Comparison of ENCODE assay signal across 10 cellular contexts in genomic region chr4:151324124-151324448, GRCh38. TPM values are rescaled to one million over a fixed set of nuclear protein-coding genes. Genes with fewer than 3 reads are reported as not detected.
DNase-seq lines count a peak whose midpoint lies in the region; ATAC-seq and TF ChIP-seq lines count a peak whose summit lies in the region.
"Had no signal": no experiment of that assay in that cellular context is flagged by ENCODE, and none has a peak within 500 bp of the region (broad histone marks: within the 10 kb centered on the region; RNA-seq: fewer than 3 reads in every experiment).

No MANE protein-coding gene starts in this region.

- H3K27ac Mint-ChIP-seq in endothelial cell (ENCODE audit: unreplicated experiment) = peak overlapping the region; percentile 82

- no peaks in the 10 kb centered on the region for H3K9me3 Mint-ChIP-seq in endothelial cell (ENCODE audit: unreplicated experiment)

- H3K4me1 ChIP-seq in cardiac muscle cell (ENCODE audit: low read depth) = peaks cover 18% of the 10 kb centered on the region
- H3K4me1 ChIP-seq in muscle layer of colon (ENCODE audit: insufficient read depth, low read length) = peaks cover 30% of the 10 kb centered on the region
- peaks cover 17% of the 10 kb centered on the region for H3K4me1 ChIP-seq in upper lobe of right lung
- H3K4me1 ChIP-seq: BLaER1 treated with 17β-estradiol and CSF1 and Interleukin-3, amounts not matched to agents 10 nM and 100 nM had no signal

- TF ChIP-seq CTCF in cardiac muscle cell (IDR thresholded peaks at IDR 0.05; ENCODE audit: low read depth, low read length) = no peak
- TF ChIP-seq CTCF in endothelial cell (IDR thresholded peaks at IDR 0.05; ENCODE audit: unreplicated experiment) = no peak
- TF ChIP-seq CTCF in upper lobe of right lung (IDR thresholded peaks at IDR 0.05) = no peak

- H3K4me3 Mint-ChIP-seq in endothelial cell (ENCODE audit: unreplicated experiment) = peak overlapping the region; percentile 98

- H3K27me3 ChIP-seq in cardiac muscle cell = no peaks in the 10 kb centered on the region
- H3K27me3 ChIP-seq in muscle layer of colon (ENCODE audit: control insufficient read depth in 1 of 2, insufficient read depth in 2 of 2, low read length in 2 of 2) = no peaks in the 10 kb centered on the region
- no peaks in the 10 kb centered on the region for H3K27me3 ChIP-seq in upper lobe of right lung
- H3K27me3 ChIP-seq: BLaER1 treated with 17β-estradiol and CSF1 and Interleukin-3, amounts not matched to agents 10 nM and 100 nM had no signal

- peaks cover 39% of the 10 kb centered on the region for H3K4me1 Mint-ChIP-seq in endothelial cell (ENCODE audit: unreplicated experiment)

- no peaks in the 10 kb centered on the region for H3K36me3 ChIP-seq in cardiac muscle cell
- H3K36me3 ChIP-seq in muscle layer of colon (ENCODE audit: insufficient read depth, low read length) = no peaks in the 10 kb centered on the region
- no peaks in the 10 kb centered on the region for H3K36me3 ChIP-seq in upper lobe of right lung
- H3K36me3 ChIP-seq: BLaER1 treated with 17β-estradiol and CSF1 and Interleukin-3, amounts not matched to agents 10 nM and 100 nM had no signal

- H3K36me3 Mint-ChIP-seq in endothelial cell (ENCODE audit: low read depth, unreplicated experiment) = peaks cover 11% of the 10 kb centered on the region

- intact Hi-C loops in cardiac septum (cut with DNase I) (no loop called here), upper lobe of right lung (cut with DNase I) (no loop called here)

- DNase-seq in cardiac muscle cell (ENCODE audit: low read depth in 1 of 2, low spot score in 1 of 2) = no peak
- no peak for DNase-seq in cardiac septum (ENCODE audit: low spot score)
- DNase-seq in endothelial cell (ENCODE audit: low spot score) = no peak
- no peak for DNase-seq in upper lobe of right lung
- no peak for DNase-seq in DMS153 (lab: John Stamatoyannopoulos, UW)

- peak overlapping the region; percentile 49 for H3K9ac ChIP-seq in muscle layer of colon (ENCODE audit: low read length)
- H3K9ac ChIP-seq: BLaER1 treated with 17β-estradiol and CSF1 and Interleukin-3, amounts not matched to agents 10 nM and 100 nM had no signal

- peak overlapping the region; percentile 71 for H3K27ac ChIP-seq in cardiac muscle cell
- peak overlapping the region; percentile 91 for H3K27ac ChIP-seq in muscle layer of colon (ENCODE audit: low read depth, low read length)
- peak overlapping the region; percentile 86 for H3K27ac ChIP-seq in upper lobe of right lung
- H3K27ac ChIP-seq: BLaER1 treated with 17β-estradiol and CSF1 and Interleukin-3, amounts not matched to agents 10 nM and 100 nM had no signal

- H3K4me3 ChIP-seq in cardiac muscle cell (peak overlapping the region; percentile 47), muscle layer of colon (ENCODE audit: low read depth in 1 of 2, low read length in 2 of 2) (peak overlapping the region; percentile 73 to 93), upper lobe of right lung (peak overlapping the region; percentile 68)
- H3K4me3 ChIP-seq: BLaER1 treated with 17β-estradiol and CSF1 and Interleukin-3, amounts not matched to agents 10 nM and 100 nM had no signal

- ATAC-seq in upper lobe of right lung (no peak), HG02938 (IDR thresholded peaks at IDR 0.05; ENCODE audit: unreplicated experiment) (no peak), GM19455 (IDR thresholded peaks at IDR 0.05; ENCODE audit: unreplicated experiment) (no peak)

- peaks cover 8% of the 10 kb centered on the region for H3K27me3 Mint-ChIP-seq in endothelial cell (ENCODE audit: unreplicated experiment)

- no peaks in the 10 kb centered on the region for H3K9me3 ChIP-seq in cardiac muscle cell (ENCODE audit: low read depth)
- no peaks in the 10 kb centered on the region for H3K9me3 ChIP-seq in muscle layer of colon (ENCODE audit: low read length)
- H3K9me3 ChIP-seq in upper lobe of right lung = no peaks in the 10 kb centered on the region

RNA-seq across cellular contexts. Expression of gene SH3D19, which starts 1.3 kb away (rescaled TPM):
- 17.0 and 18.3 TPM in 2 replicates for total RNA-seq in cardiac muscle cell
- 11.3 and 16.2 TPM in 2 replicates for polyA plus RNA-seq in cardiac muscle cell
- total RNA-seq in cardiac septum = 142 TPM
- 89.5 TPM for total RNA-seq in endothelial cell (ENCODE audit: unreplicated experiment)
- total RNA-seq in upper lobe of right lung = 125 TPM

RNA-seq across cellular contexts. Expression of gene PRSS48, which starts 47.1 kb away (rescaled TPM):
- total RNA-seq in cardiac muscle cell (not detected in 2 replicates), cardiac septum (not detected), endothelial cell (ENCODE audit: unreplicated experiment) (not detected), upper lobe of right lung (not detected)
- polyA plus RNA-seq in cardiac muscle cell = not detected in 2 replicates
- total RNA-seq: NCI-H460 had no signal
